Comparison of ENCODE assay signal across 8 cellular contexts in the genomic region with DNA sequence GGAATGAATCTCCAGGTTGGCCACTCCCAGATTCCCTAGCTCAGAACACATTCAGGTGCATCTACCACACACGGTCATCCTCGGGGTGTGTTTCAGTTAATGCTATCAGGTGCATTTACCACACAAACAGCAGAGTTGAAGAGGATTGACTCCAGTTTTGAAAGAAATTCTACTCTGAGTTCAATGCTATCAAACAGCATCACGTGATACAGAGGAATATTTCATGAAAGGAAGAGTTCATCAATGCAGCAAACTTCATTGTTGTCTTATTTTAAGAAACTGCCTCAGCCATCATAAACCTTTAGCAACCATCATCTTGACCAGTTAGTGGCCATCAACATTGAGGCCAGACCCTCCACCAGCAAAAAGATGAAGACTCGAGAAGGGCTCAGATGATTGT. TPM values are rescaled to one million over a fixed set of nuclear protein-coding genes. Genes with fewer than 3 reads are reported as not detected.
"Had no signal": no experiment of that assay in that cellular context is flagged by ENCODE, and none has a peak within 500 bp of the region (broad histone marks: within the 10 kb centered on the region; RNA-seq: fewer than 3 reads in every experiment).

No MANE protein-coding gene starts in this region.

- H3K4me3 ChIP-seq: GM12878 had no signal

- FAIRE-seq: G401.6, GM12878, GM12891, GM12892, GM18507, GM19239 had no signal

- DNase-seq: GDM1, GF-D8 had no signal

- ATAC-seq: GM12878 had no signal

RNA-seq across cellular contexts. Expression of a gene that starts 22.6 kb away (rescaled TPM):
- total RNA-seq: GM12878 had no signal
